12 cellular contexts compared by ENCODE assay signal in the genomic region with DNA sequence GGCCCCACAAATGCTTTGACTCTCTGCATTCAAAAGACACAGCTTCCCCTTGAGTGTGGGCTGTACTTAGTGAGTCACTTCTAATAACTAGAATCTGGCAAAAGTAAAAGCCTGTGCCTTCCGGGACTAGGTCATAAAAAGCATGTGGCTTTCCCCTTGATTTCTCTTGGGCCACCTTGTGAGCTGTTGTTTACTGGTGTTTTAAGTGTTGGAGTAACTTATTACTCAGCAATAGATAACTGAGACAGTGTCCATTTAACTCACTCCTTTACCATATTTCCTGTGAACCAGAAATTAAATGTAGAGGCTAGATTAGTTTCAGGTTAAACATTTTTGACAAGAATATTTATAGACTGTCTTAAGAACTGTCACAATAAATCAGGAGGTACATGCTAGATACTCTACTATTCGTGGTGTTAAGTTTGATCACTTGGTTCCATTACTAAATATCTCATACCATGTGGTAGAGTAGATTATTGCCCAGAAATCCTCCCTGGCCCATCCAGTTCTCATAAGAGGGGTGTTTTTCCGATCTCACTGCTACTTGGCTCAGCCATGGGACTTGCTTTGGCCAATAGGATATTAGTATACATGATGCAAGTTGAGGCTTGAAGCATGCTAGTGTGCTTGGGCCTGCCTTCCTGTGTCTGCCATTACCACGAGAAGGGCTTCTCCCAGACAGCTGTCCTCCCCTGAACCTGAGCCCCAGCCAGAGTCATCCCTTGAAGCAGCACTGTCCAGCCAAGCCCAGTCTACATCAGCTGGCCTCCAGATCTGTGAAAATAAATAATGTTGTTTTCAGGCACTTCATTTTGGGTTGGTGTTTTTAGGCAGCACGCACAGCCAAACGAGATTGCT. TPM values are rescaled to one million over a fixed set of nuclear protein-coding genes. Genes with fewer than 3 reads are reported as not detected.
DNase-seq lines count a peak whose midpoint lies in the region; ATAC-seq and TF ChIP-seq lines count a peak whose summit lies in the region.
"Had no signal": no experiment of that assay in that cellular context is flagged by ENCODE, and none has a peak within 500 bp of the region (broad histone marks: within the 10 kb centered on the region; RNA-seq: fewer than 3 reads in every experiment).

No MANE protein-coding gene starts in this region.

- H3K27ac ChIP-seq in heart right ventricle (no peak overlapping the region), adrenal gland (no peak overlapping the region)

- intact Hi-C loops in heart right ventricle (cut with DNase I) (no loop called here), adrenal gland (cut with DNase I) (no loop called here)

- no peak overlapping the region for H3K4me3 ChIP-seq in heart right ventricle
- H3K4me3 ChIP-seq in adrenal gland, result no peak overlapping the region

- 87% methylated on average over 6 of the region's 6 CpGs for WGBS in heart right ventricle, 2 donors
- WGBS in adrenal gland, 4 donors, result 80 to 97% (median 85%) methylated on average over 6 of the region's 6 CpGs

- H3K27me3 ChIP-seq in heart right ventricle (no peaks in the 10 kb centered on the region), adrenal gland (no peaks in the 10 kb centered on the region)

- no peak for TF ChIP-seq POLR2A in adrenal gland (IDR thresholded peaks at IDR 0.05)

- H3K4me1 ChIP-seq in heart right ventricle (no peaks in the 10 kb centered on the region), adrenal gland (replicated peaks in 1 of 2) (no peaks in the 10 kb centered on the region)

- ATAC-seq in GM18520 (IDR thresholded peaks at IDR 0.05; ENCODE audit: unreplicated experiment) (peak; percentile 75), GM21529 (IDR thresholded peaks at IDR 0.05; ENCODE audit: unreplicated experiment) (peak; percentile 72), HG03457 (IDR thresholded peaks at IDR 0.05; ENCODE audit: unreplicated experiment) (peak; percentile 66), heart right ventricle (no peak)

- H3K9me3 ChIP-seq in heart right ventricle (no peaks in the 10 kb centered on the region), adrenal gland (replicated peaks in 1 of 3) (no peaks in the 10 kb centered on the region)

- TF ChIP-seq CTCF in heart right ventricle (IDR thresholded peaks at IDR 0.05) (no peak), adrenal gland (IDR thresholded peaks at IDR 0.05) (no peak)

- DNase-seq in glomerular visceral epithelial cell (ENCODE audit: extremely low spot score) (peak; percentile 40), NCI-H2081 (lab: John Stamatoyannopoulos, UW) (no peak), H4 (ENCODE audit: low spot score) (no peak), heart right ventricle (no peak), adrenal gland (no peak)
- DNase-seq: endodermal cell; kidney glomerular epithelial cell; NCI-H345; stimulated activated CD8-positive, alpha-beta memory T cell treated with anti-CD3 and anti-CD28 coated beads, Interleukin-4, amount 100 ng/mL, for 48 hours had no signal

- H3K36me3 ChIP-seq in heart right ventricle (no peaks in the 10 kb centered on the region), adrenal gland (replicated peaks in 1 of 2) (no peaks in the 10 kb centered on the region)

RNA-seq across cellular contexts. Expression of a gene that starts 10.4 kb away (rescaled TPM):
- total RNA-seq in H4 (2014; rRNA removed; shearing (Covaris generic)), result 21.4 and 23.2 TPM in 2 replicates
- 10 to 100 TPM; 32.2 to 53.4 (median 45.3) TPM for total RNA-seq in heart right ventricle
- 10 to 100 TPM; 12.0 to 24.3 TPM for polyA plus RNA-seq in heart right ventricle
- total RNA-seq in adrenal gland, result 10 to 100 TPM; 17.8 to 87.7 (median 28.7) TPM
- 10 to 100 TPM; 28.7 to 56.6 (median 29.4) TPM for polyA plus RNA-seq in adrenal gland

RNA-seq across cellular contexts. Expression of a gene that starts 35.4 kb away (rescaled TPM):
- total RNA-seq in H4 (2014; rRNA removed; shearing (Covaris generic)), result 35.3 and 44.7 TPM in 2 replicates
- total RNA-seq in heart right ventricle (100 to 1,000 TPM; 169 to 210 (median 185) TPM), adrenal gland (100 to 1,000 TPM in 5 of 8 donors, 10 to 100 TPM in 3; 51.6 to 170 (median 132) TPM)
- polyA plus RNA-seq in heart right ventricle (100 to 1,000 TPM in 1 of 2 donors, 10 to 100 TPM in 1; 30.4 to 137 TPM), adrenal gland (100 to 1,000 TPM in 1 of 3 donors, 10 to 100 TPM in 2; 74.0 to 140 (median 98.5) TPM)

Comparison
In these comparisons a context has a peak if more than half of its experiments do, and no peak if none do; other contexts are left out.
1. ATAC-seq: peak in GM18520 (single experiment), GM21529 (single experiment) and HG03457 (single experiment); none in heart right ventricle (0 of 8).